Comparison of ENCODE assay signal across 8 cellular contexts in the genomic region with DNA sequence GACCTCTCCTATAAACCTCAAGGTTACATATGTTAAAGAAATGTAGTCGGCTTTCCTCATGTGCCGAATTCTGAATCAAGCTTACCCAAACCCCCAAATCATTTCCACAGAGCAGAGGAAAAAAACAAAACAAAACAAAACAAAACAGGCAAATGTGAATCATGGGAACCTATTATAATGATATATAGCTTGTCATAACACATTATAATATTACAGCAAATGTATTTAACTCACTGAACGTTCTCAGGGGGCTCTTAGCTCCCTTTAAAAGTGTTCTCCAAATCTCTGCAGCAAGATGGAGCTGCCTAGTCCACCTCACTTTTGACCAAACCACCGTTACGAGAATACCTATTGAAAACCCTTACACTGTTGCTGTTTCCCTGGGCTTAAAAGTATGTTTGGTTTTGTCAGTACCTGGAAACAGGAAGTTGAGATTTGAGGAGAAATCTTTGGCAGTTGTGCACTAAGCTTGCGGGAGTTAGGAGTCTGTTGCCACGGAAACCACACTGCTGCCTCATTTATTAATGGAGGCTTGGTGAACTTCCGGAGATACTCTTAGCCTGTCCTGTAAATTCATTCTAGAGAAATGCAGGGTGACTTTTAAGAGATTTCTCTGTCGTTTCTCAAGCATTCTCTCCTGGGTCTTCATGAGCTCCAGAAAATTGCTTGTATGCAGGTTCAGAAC.
DNase-seq lines count a peak whose midpoint lies in the region; ATAC-seq, FAIRE-seq and TF ChIP-seq lines count a peak whose summit lies in the region.

No MANE protein-coding gene starts in this region.

- H3K79me2 ChIP-seq in K562 (ENCODE audit: control insufficient read depth, insufficient read depth, low read length) = peaks cover 40% of the 10 kb centered on the region; the same call in 2 of the 3 replicates
- peaks cover 79% of the 10 kb centered on the region for H3K79me2 ChIP-seq in MM.1S (ENCODE audit: low read length)

- no peak overlapping the region for H3K4me3 ChIP-seq in K562
- H3K4me3 ChIP-seq in muscle layer of duodenum (ENCODE audit: low read depth in 1 of 2, low read length in 2 of 2) = peak overlapping the region; percentile 13 to 15
- H3K4me3 ChIP-seq in MM.1S (ENCODE audit: low read length) = no peak overlapping the region

- H4K20me1 ChIP-seq in K562 (replicated peaks; ENCODE audit: control insufficient read depth, insufficient read depth, low read length) (no peaks in the 10 kb centered on the region), MM.1S (ENCODE audit: insufficient read depth, low read length) (no peaks in the 10 kb centered on the region)

- no peak for TF ChIP-seq POLR2A in K562 (conservative IDR thresholded peaks at IDR 0.05)

- H3K9me1 ChIP-seq in K562 (ENCODE audit: control insufficient read depth, insufficient read depth, low read length) = no peaks in the 10 kb centered on the region

- peak; percentile 70 for FAIRE-seq in K562 (lab: Jason Lieb, UNC)

- WGBS in K562 (ENCODE audit: insufficient coverage, low coverage, missing lambda C conversion rate) = 11% methylated on average over 9 of the region's 9 CpGs

- H3K9me3 ChIP-seq in K562 (replicated peaks; ENCODE audit: control insufficient read depth, insufficient read depth, low read depth, low read length) (no peaks in the 10 kb centered on the region), muscle layer of duodenum (ENCODE audit: control insufficient read depth in 1 of 2, low read length in 2 of 2) (no peaks in the 10 kb centered on the region), MM.1S (replicated peaks; ENCODE audit: insufficient read depth, low read length) (no peaks in the 10 kb centered on the region)

- H3K27ac ChIP-seq in K562 (ENCODE audit: extremely low read depth, low read depth, low read length) (peak overlapping the region; percentile 76; the same call in 2 of the 3 replicates), muscle layer of duodenum (ENCODE audit: low read length) (no peak overlapping the region), MM.1S (ENCODE audit: low read length) (no peak overlapping the region)

- DNase-seq in EL (peak; percentile 80), NAMALWA (ENCODE audit: low spot score) (peak; percentile 22), K562 (ENCODE audit: extremely low read depth in 1 of 4, low spot score in 3 of 4) (peak in 3 of 4 experiments; percentile 32 to 75 (median 43)), activated gamma-delta T cell (lab: John Stamatoyannopoulos, UW) (no peak), OCI-M2 (lab: John Stamatoyannopoulos, UW; ENCODE audit: unreplicated experiment) (no peak), MM.1S (no peak)
- DNase-seq in activated CD4-positive, alpha-beta T cell treated with anti-CD3 and anti-CD28 coated beads, Interleukin-2, amount 50 U/mL, for 48 hours = no peak

- in situ Hi-C loops in K562 (cut with MboI) = no loop called here

- intact Hi-C loops in K562 (cut with micrococcal nuclease) = loop anchor here (2.0 kb wide), 1 partner anchor 13 kb away; no protein-coding TSS in a partner anchor

- CTCF ChIA-PET in K562 (lab: Yijun Ruan, JAX; ENCODE audit: low intra/inter-chr PET ratio) = no interaction called here

- H3K4me2 ChIP-seq in K562 (ENCODE audit: insufficient read depth, low read length) (peak overlapping the region; percentile 48; the same call in 1 of the 2 replicates), MM.1S (ENCODE audit: low read depth, low read length) (no peak overlapping the region)

- POLR2A ChIA-PET in K562 (lab: Yijun Ruan, JAX) = interaction anchor here (0.7 to 3.2 kb wide), 10 partner anchors 9 to 791 kb away, joined by 3 to 21 read pairs (median 4); no protein-coding TSS in a partner anchor

- H3F3A ChIP-seq in MM.1S (ENCODE audit: insufficient read depth, low read length) = no peaks in the 10 kb centered on the region

- 0 out of 2 replicates have a peak, but pooled peaks have one; percentile 32 for TF ChIP-seq EP300 in K562 (IDR thresholded peaks at IDR 0.05; ENCODE audit: low read length)

- BruUV-seq in K562 (replicated peaks; lab: Mats Ljungman, UMichigan) = no TSS peak

- 0 out of 4 replicates have a peak, but pooled peaks of 1 of the 2 experiments have one; percentile 8 for TF ChIP-seq RAD21 in K562 (CRISPR knock-in tag; conservative IDR thresholded peaks at IDR 0.05 in 1 of 2, IDR thresholded peaks at IDR 0.05 in 1 of 2)

- H3K27me3 ChIP-seq in K562 (ENCODE audit: control insufficient read depth in 2 of 2, insufficient read depth in 2 of 2, low read length in 2 of 2) = no peaks in the 10 kb centered on the region
- H3K27me3 ChIP-seq in muscle layer of duodenum (ENCODE audit: low read depth, low read length) = no peaks in the 10 kb centered on the region
- no peaks in the 10 kb centered on the region for H3K27me3 ChIP-seq in MM.1S (replicated peaks; ENCODE audit: insufficient read depth, low read length)

- peak overlapping the region; percentile 64 for H2AFZ ChIP-seq in K562 (ENCODE audit: low read depth, low read length)
- no peak overlapping the region for H2AFZ ChIP-seq in MM.1S (ENCODE audit: low read length)

- peaks cover 10 to 63% of the 10 kb centered on the region in 2 experiments; a peak in 4 of 5 replicates for H3K4me1 ChIP-seq in K562 (replicated peaks in 1 of 2; ENCODE audit: control insufficient read depth in 2 of 2, insufficient read depth in 2 of 2, low read length in 2 of 2)
- H3K4me1 ChIP-seq in muscle layer of duodenum (ENCODE audit: control insufficient read depth in 1 of 2, insufficient read depth in 2 of 2, low read length in 2 of 2) = peaks cover 28 to 43% of the 10 kb centered on the region in 2 donors
- H3K4me1 ChIP-seq in MM.1S (ENCODE audit: low read length) = peaks cover 18% of the 10 kb centered on the region

- no peaks in the 10 kb centered on the region for H3K9me2 ChIP-seq in MM.1S (replicated peaks; ENCODE audit: insufficient read depth, low read length)

- peak; percentile 55 for ATAC-seq in K562

- H3K9ac ChIP-seq in K562 (ENCODE audit: insufficient read depth in 1 of 2, low read depth in 2 of 2, low read length in 2 of 2) (peak overlapping the region in 1 of 2 experiments; percentile 47; a peak in 3 of 4 replicates), MM.1S (ENCODE audit: low read length) (no peak overlapping the region)

- no peak for TF ChIP-seq CTCF in K562 (IDR thresholded peaks at IDR 0.05 in 2 of 3, conservative IDR thresholded peaks at IDR 0.05 in 1 of 3; ENCODE audit: insufficient read depth in 2 of 3, low read depth in 1 of 3, low read length in 3 of 3)
- no peak for TF ChIP-seq CTCF in MM.1S (IDR thresholded peaks at IDR 0.05; ENCODE audit: low read length)

- H3K36me3 ChIP-seq in K562 (ENCODE audit: control insufficient read depth, insufficient read depth, low read length) (no peaks in the 10 kb centered on the region), muscle layer of duodenum (ENCODE audit: control insufficient read depth in 1 of 2, insufficient read depth in 2 of 2, low read length in 2 of 2) (no peaks in the 10 kb centered on the region), MM.1S (replicated peaks; ENCODE audit: insufficient read depth, low read length) (no peaks in the 10 kb centered on the region)

TF ChIP-seq in K562, 482 proteins besides CTCF, POLR2A, EP300 and RAD21 (continues in another document):
- TF ChIP-seq KHSRP (IDR thresholded peaks at IDR 0.05) = no peak
- TF ChIP-seq NCOA2 (IDR thresholded peaks at IDR 0.05; ENCODE audit: partially characterized antibody in 2 of 2) = no peak
- no peak for TF ChIP-seq ZBTB26 (CRISPR knock-in tag; IDR thresholded peaks at IDR 0.05)
- peak; percentile 44; the same call in 1 of the 2 replicates for TF ChIP-seq BMI1 (IDR thresholded peaks at IDR 0.05; ENCODE audit: low read length)
- TF ChIP-seq MTA1 (IDR thresholded peaks at IDR 0.05; ENCODE audit: borderline replicate concordance) = no peak
- no peak for TF ChIP-seq POU5F1 (IDR thresholded peaks at IDR 0.05; ENCODE audit: borderline replicate concordance, low read depth, low read length, partially characterized antibody)
- peak; percentile 83 to 93 for TF ChIP-seq RCOR1 (IDR thresholded peaks at IDR 0.05; ENCODE audit: borderline replicate concordance in 1 of 2, low read depth in 2 of 2, low read length in 2 of 2)
- TF ChIP-seq CREB3 (tag; conservative IDR thresholded peaks at IDR 0.05; ENCODE audit: low read depth) = 0 out of 2 replicates have a peak, but pooled peaks have one; percentile 24
- no peak for TF ChIP-seq UBTF (IDR thresholded peaks at IDR 0.05; ENCODE audit: borderline replicate concordance in 1 of 2, low read depth in 2 of 2, low read length in 2 of 2)

Comparison
In these comparisons a context has a peak if more than half of its experiments do, and no peak if none do; other contexts are left out.
1. DNase-seq: peak in EL (single experiment), NAMALWA (single experiment) and K562 (3 of 4); none in activated gamma-delta T cell (single experiment), OCI-M2 (single experiment), activated CD4-positive, alpha-beta T cell treated with anti-CD3 and anti-CD28 coated beads, Interleukin-2, amount 50 U/mL, for 48 hours (0 of 2) and MM.1S (single experiment).
2. H3K4me3 ChIP-seq: peak in muscle layer of duodenum (2 of 2); none in K562 (single experiment) and MM.1S (single experiment).